28 cellular contexts compared by ENCODE assay signal in the genomic region with DNA sequence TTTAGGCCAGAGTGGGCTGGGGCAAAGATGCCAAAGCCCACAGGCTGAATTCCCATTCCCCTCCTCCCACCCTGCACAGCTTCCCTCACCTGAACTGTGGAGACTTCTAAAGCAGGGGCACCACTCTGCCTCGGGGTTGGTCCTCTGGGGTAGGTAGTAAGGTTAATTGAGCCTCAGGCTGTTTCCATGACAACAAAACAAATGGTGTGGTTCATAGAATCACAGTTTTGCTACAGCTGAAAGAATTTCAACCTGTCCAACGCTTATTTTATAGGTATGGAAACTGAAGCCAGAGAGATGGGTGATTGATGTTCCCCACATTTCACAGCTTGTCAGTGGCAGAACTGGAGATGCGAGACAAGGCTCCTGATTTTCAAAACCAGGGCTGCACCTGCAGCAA.
DNase-seq lines count a peak whose midpoint lies in the region; ATAC-seq, FAIRE-seq and TF ChIP-seq lines count a peak whose summit lies in the region.
"Had no signal": no experiment of that assay in that cellular context is flagged by ENCODE, and none has a peak within 500 bp of the region (broad histone marks: within the 10 kb centered on the region; RNA-seq: fewer than 3 reads in every experiment).

No MANE protein-coding gene starts in this region.

- POLR2A ChIA-PET in GM12878 (lab: Charles Lee), result no interaction called here

- 0% methylated on average over 3 of the region's 3 CpGs for WGBS in GM12878 (ENCODE audit: insufficient coverage, insufficient replicate concordance, low lambda C conversion rate, missing lambda C conversion rate)

- BruUV-seq in GM12878 (replicated peaks; lab: Mats Ljungman, UMichigan), result no TSS peak

- CTCF ChIA-PET in GM12878 (lab: Yijun Ruan, JAX), result interaction anchor here (1.0 kb wide), 1 partner anchor 21 kb away, joined by 3 read pairs; no protein-coding TSS in a partner anchor

- H3K27me3 ChIP-seq in GM06990 (replicated peaks; ENCODE audit: control insufficient read depth, insufficient read depth, low read length), result no peaks in the 10 kb centered on the region
- H3K27me3 ChIP-seq in H7 (ENCODE audit: control insufficient read depth, insufficient read depth, low read length), result no peaks in the 10 kb centered on the region
- H3K27me3 ChIP-seq in GM12878 (replicated peaks in 1 of 2; ENCODE audit: control insufficient read depth in 2 of 2, insufficient read depth in 2 of 2, low read length in 1 of 2), result 0 out of 4 replicates have a peak, but pooled peaks cover 0 to 3% of the 10 kb centered on the region in 2 experiments
- H3K27me3 ChIP-seq: BLaER1 treated with 17β-estradiol and CSF1 and Interleukin-3, amounts not matched to agents 10 nM and 100 nM; Peyer's patch; sigmoid colon; tibial nerve had no signal

- intact Hi-C loops in GM12878 (cut with micrococcal nuclease; ENCODE audit: unreplicated experiment), result loop anchor here (5.0 kb wide), 1 partner anchor 39 kb away; no protein-coding TSS in a partner anchor

- peak in 1 of 2 experiments; percentile 68; a peak in 1 of 4 replicates for TF ChIP-seq EP300 in GM12878 (IDR thresholded peaks at IDR 0.05; ENCODE audit: borderline replicate concordance in 1 of 2, control insufficient read depth in 1 of 2, low read depth in 2 of 2, low read length in 2 of 2)

- no peaks in the 10 kb centered on the region for H4K20me1 ChIP-seq in GM12878 (ENCODE audit: control insufficient read depth, insufficient read depth)
- H4K20me1 ChIP-seq: BLaER1 treated with 17β-estradiol and CSF1 and Interleukin-3, amounts not matched to agents 10 nM and 100 nM had no signal

- DNase-seq in GM06990 (ENCODE audit: extremely low read depth, insufficient read length) (peak; percentile 18), H7 (peak; percentile 36), GM12878 (ENCODE audit: low read depth, low spot score) (peak; percentile 39)
- DNase-seq in activated CD8-positive, alpha-beta memory T cell treated with anti-CD3 and anti-CD28 coated beads, Interleukin-2, amount 50 U/mL, for 4 hours, result no peak
- DNase-seq in stimulated activated CD8-positive, alpha-beta memory T cell treated with anti-CD3 and anti-CD28 coated beads, Interleukin-4, amount 100 ng/mL, for 48 hours, result no peak
- DNase-seq: activated CD4-positive, alpha-beta memory T cell treated with anti-CD3 and anti-CD28 coated beads, Interleukin-2, amount 10 ng/mL, durations not matched to agents 7 days and 5 days; activated CD4-positive, alpha-beta T cell treated with anti-CD3 and anti-CD28 coated beads for 1 hour; activated CD8-positive, alpha-beta memory T cell treated with anti-CD3 and anti-CD28 coated beads, Interleukin-2, amount 50 U/mL, for 48 hours; activated naive CD4-positive, alpha-beta T cell treated with Interleukin-2 at 50 U/mL for 16 hours; caudate nucleus; cortex of kidney; DMS153; islet precursor cell; left ventricle myocardium superior; NCI-H1694 treated with DMSO at 0.1 percent for 48 hours; NCI-H524; Peyer's patch; SHP77; sigmoid colon; stimulated activated CD4-positive, alpha-beta T cell treated with anti-CD3 and anti-CD28 coated beads, Interleukin-12 subunit alpha, Interleukin-12 subunit beta, amount 100 ng/mL, for 4 hours; stimulated activated CD4-positive, alpha-beta T cell treated with anti-CD3 and anti-CD28 coated beads, Interleukin-2, amount 100 ng/mL, for 48 hours; T-helper 2 cell had no signal

- H3K9me3 Mint-ChIP-seq in nephron, result no peaks in the 10 kb centered on the region
- H3K9me3 Mint-ChIP-seq: activated CD4-positive, alpha-beta memory T cell treated with anti-CD3 and anti-CD28 coated beads, Interleukin-2, amount 10 ng/mL, durations not matched to agents 7 days and 5 days; activated T-helper 1 cell treated with anti-CD3 and anti-CD28 coated beads, Interleukin-12 subunit alpha, Interleukin-12 subunit beta, Interleukin-2, Interleukin-4 antibody, amounts not matched to agents 30 ng/mL and 10 ng/mL and 1 ng/mL, durations not matched to agents 14 hours and 24 hours and 36 hours had no signal

- H3K4me3 ChIP-seq in GM06990 (replicated peaks; ENCODE audit: low read depth, low read length) (no peak overlapping the region), H7 (ENCODE audit: insufficient read depth, low read depth, low read length) (no peak overlapping the region), GM12878 (no peak overlapping the region)
- H3K4me3 ChIP-seq: BLaER1 treated with 17β-estradiol and CSF1 and Interleukin-3, amounts not matched to agents 10 nM and 100 nM; Peyer's patch; sigmoid colon; tibial nerve had no signal

- TF ChIP-seq CTCF in GM06990 (IDR thresholded peaks at IDR 0.05; ENCODE audit: insufficient read depth, low read length, poor library complexity, severe bottlenecking) (no peak), GM12878 (IDR thresholded peaks at IDR 0.05 in 2 of 3, conservative IDR thresholded peaks at IDR 0.05 in 1 of 3; ENCODE audit: control insufficient read depth in 2 of 3, extremely low read depth in 1 of 3, insufficient read depth in 1 of 3, low read depth in 3 of 3, low read length in 3 of 3) (no peak), nephron (IDR thresholded peaks at IDR 0.05; ENCODE audit: unreplicated experiment in 3 of 3) (no peak)

- H3K36me3 ChIP-seq in GM06990 (ENCODE audit: control insufficient read depth, insufficient read depth, low read length), result no peaks in the 10 kb centered on the region
- H3K36me3 ChIP-seq in H7 (replicated peaks; ENCODE audit: control insufficient read depth, insufficient read depth, low read length), result no peaks in the 10 kb centered on the region
- H3K36me3 ChIP-seq in GM12878 (ENCODE audit: control insufficient read depth in 2 of 2, insufficient read depth in 2 of 2, low read length in 1 of 2), result no peaks in the 10 kb centered on the region
- H3K36me3 ChIP-seq: BLaER1 treated with 17β-estradiol and CSF1 and Interleukin-3, amounts not matched to agents 10 nM and 100 nM; Peyer's patch; sigmoid colon; tibial nerve had no signal

- H3K4me1 ChIP-seq in GM12878 (ENCODE audit: control insufficient read depth, insufficient read depth, low read length), result no peaks in the 10 kb centered on the region
- H3K4me1 ChIP-seq: Peyer's patch, sigmoid colon, tibial nerve had no signal

- H3K36me3 Mint-ChIP-seq in nephron (ENCODE audit: low read depth), result no peaks in the 10 kb centered on the region

- FAIRE-seq in GM12878 (lab: Jason Lieb, UNC), result no peak

- SMC1A ChIA-PET in GM12878 (lab: Charles Lee; ENCODE audit: uncharacterized antibody, unreplicated experiment), result interaction anchor here (0.9 to 1.5 kb wide), 4 partner anchors 10 to 42 kb away, joined by 3 to 5 read pairs (median 4); no protein-coding TSS in a partner anchor

- TF ChIP-seq RAD21 in GM12878 (IDR thresholded peaks at IDR 0.05; ENCODE audit: insufficient read depth, low read depth, low read length), result no peak

- H3K27ac Mint-ChIP-seq in nephron, result peak overlapping the region; percentile 75 to 90 (median 85)
- H3K27ac Mint-ChIP-seq: activated CD4-positive, alpha-beta memory T cell treated with anti-CD3 and anti-CD28 coated beads, Interleukin-2, amount 10 ng/mL, durations not matched to agents 7 days and 5 days; activated T-helper 1 cell treated with anti-CD3 and anti-CD28 coated beads, Interleukin-12 subunit alpha, Interleukin-12 subunit beta, Interleukin-2, Interleukin-4 antibody, amounts not matched to agents 30 ng/mL and 10 ng/mL and 1 ng/mL, durations not matched to agents 14 hours and 24 hours and 36 hours had no signal

- no peaks in the 10 kb centered on the region for H3K9me3 ChIP-seq in GM12878 (replicated peaks; ENCODE audit: control insufficient read depth, insufficient read depth, low read length)
- H3K9me3 ChIP-seq: BLaER1 treated with 17β-estradiol and CSF1 and Interleukin-3, amounts not matched to agents 10 nM and 100 nM; Peyer's patch; sigmoid colon; tibial nerve had no signal

- TF ChIP-seq POLR2A in GM12878 (IDR thresholded peaks at IDR 0.05; ENCODE audit: low read depth, low read length), result no peak

- H2AFZ ChIP-seq in GM12878 (ENCODE audit: control insufficient read depth, low read depth, low read length), result no peak overlapping the region

- in situ Hi-C loops in GM12878 (cut with MboI), result no loop called here

- no peak overlapping the region for H3K4me2 ChIP-seq in GM12878 (ENCODE audit: control insufficient read depth, insufficient read depth)

- H3K4me1 Mint-ChIP-seq in nephron, result peaks cover 39% of the 10 kb centered on the region
- H3K4me1 Mint-ChIP-seq: activated CD4-positive, alpha-beta memory T cell treated with anti-CD3 and anti-CD28 coated beads, Interleukin-2, amount 10 ng/mL, durations not matched to agents 7 days and 5 days had no signal

- no peak overlapping the region for H3K27ac ChIP-seq in GM12878 (ENCODE audit: control insufficient read depth, insufficient read depth)
- H3K27ac ChIP-seq: BLaER1 treated with 17β-estradiol and CSF1 and Interleukin-3, amounts not matched to agents 10 nM and 100 nM; Peyer's patch; sigmoid colon; tibial nerve had no signal

- no peaks in the 10 kb centered on the region for H3K79me2 ChIP-seq in GM12878 (ENCODE audit: control insufficient read depth, insufficient read depth, low read length)

- peak; percentile 80 for ATAC-seq in GM12878
- no peak for ATAC-seq in GM19023 (IDR thresholded peaks at IDR 0.05; ENCODE audit: unreplicated experiment)
- ATAC-seq: left ventricle myocardium superior had no signal

- H3K27me3 Mint-ChIP-seq in nephron (ENCODE audit: low read depth), result no peaks in the 10 kb centered on the region
- H3K27me3 Mint-ChIP-seq: progenitor cell of endocrine pancreas had no signal

- no peak overlapping the region for H3K4me3 Mint-ChIP-seq in nephron
- H3K4me3 Mint-ChIP-seq: activated CD4-positive, alpha-beta memory T cell treated with anti-CD3 and anti-CD28 coated beads, Interleukin-2, amount 10 ng/mL, durations not matched to agents 7 days and 5 days; activated T-helper 1 cell treated with anti-CD3 and anti-CD28 coated beads, Interleukin-12 subunit alpha, Interleukin-12 subunit beta, Interleukin-2, Interleukin-4 antibody, amounts not matched to agents 30 ng/mL and 10 ng/mL and 1 ng/mL, durations not matched to agents 14 hours and 24 hours and 36 hours had no signal

- H3K9ac ChIP-seq in GM12878 (ENCODE audit: control insufficient read depth, insufficient read depth, low read length), result no peak overlapping the region
- H3K9ac ChIP-seq: BLaER1 treated with 17β-estradiol and CSF1 and Interleukin-3, amounts not matched to agents 10 nM and 100 nM had no signal

- RAD21 ChIA-PET in GM12878 (lab: Charles Lee; ENCODE audit: unreplicated experiment), result no interaction called here

TF ChIP-seq in GM12878, 131 proteins besides CTCF, POLR2A, EP300 and RAD21 (continues in another document):
- TF ChIP-seq, protein P1, sequence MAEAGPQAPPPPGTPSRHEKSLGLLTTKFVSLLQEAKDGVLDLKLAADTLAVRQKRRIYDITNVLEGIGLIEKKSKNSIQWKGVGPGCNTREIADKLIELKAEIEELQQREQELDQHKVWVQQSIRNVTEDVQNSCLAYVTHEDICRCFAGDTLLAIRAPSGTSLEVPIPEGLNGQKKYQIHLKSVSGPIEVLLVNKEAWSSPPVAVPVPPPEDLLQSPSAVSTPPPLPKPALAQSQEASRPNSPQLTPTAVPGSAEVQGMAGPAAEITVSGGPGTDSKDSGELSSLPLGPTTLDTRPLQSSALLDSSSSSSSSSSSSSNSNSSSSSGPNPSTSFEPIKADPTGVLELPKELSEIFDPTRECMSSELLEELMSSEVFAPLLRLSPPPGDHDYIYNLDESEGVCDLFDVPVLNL (IDR thresholded peaks at IDR 0.05; ENCODE audit: low read depth, low read length), result no peak
- peak; percentile 95 for TF ChIP-seq BMI1 (IDR thresholded peaks at IDR 0.05; ENCODE audit: borderline replicate concordance)

Comparison
In these comparisons a context has a peak if more than half of its experiments do, and no peak if none do; other contexts are left out.
1. DNase-seq: peak in GM06990 (single experiment), H7 (single experiment) and GM12878 (single experiment); none in activated CD8-positive, alpha-beta memory T cell treated with anti-CD3 and anti-CD28 coated beads, Interleukin-2, amount 50 U/mL, for 4 hours (single experiment) and stimulated activated CD8-positive, alpha-beta memory T cell treated with anti-CD3 and anti-CD28 coated beads, Interleukin-4, amount 100 ng/mL, for 48 hours (single experiment).